9 cellular contexts compared by ENCODE assay signal in the genomic region with DNA sequence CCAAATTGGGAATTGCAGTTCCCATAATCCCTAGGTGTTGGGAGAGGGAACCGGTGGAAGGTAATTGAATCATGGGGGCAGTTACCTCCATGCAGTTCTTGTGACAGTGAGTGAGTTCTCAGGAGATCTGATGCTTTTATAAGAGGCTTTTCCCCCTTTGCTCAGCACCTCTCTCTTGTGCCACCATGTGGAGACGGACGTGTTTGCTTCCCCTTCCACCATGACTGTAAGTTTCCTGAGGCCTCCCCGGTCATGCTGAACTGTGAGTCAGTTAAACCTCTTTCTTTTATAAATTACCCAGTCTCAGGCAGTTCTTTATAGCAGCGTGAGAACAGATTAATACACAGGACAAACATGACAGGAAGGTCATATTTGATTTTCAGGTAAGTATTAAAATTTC. TPM values are rescaled to one million over a fixed set of nuclear protein-coding genes. Genes with fewer than 3 reads are reported as not detected.
DNase-seq lines count a peak whose midpoint lies in the region; ATAC-seq and TF ChIP-seq lines count a peak whose summit lies in the region.
"Had no signal": no experiment of that assay in that cellular context is flagged by ENCODE, and none has a peak within 500 bp of the region (broad histone marks: within the 10 kb centered on the region; RNA-seq: fewer than 3 reads in every experiment).

No MANE protein-coding gene starts in this region.

- H3K4me1 Mint-ChIP-seq in Caco-2 (ENCODE audit: low read depth, unreplicated experiment) = no peaks in the 10 kb centered on the region
- peaks cover 17% of the 10 kb centered on the region for H3K4me1 Mint-ChIP-seq in HFFc6 (ENCODE audit: low read depth)
- no peaks in the 10 kb centered on the region for H3K4me1 Mint-ChIP-seq in activated B cell treated with CpG ODN at 0.5 μM for 24 hours

- DNase-seq in Caco-2 (peak; percentile 58 to 59), HFFc6 (peak; percentile 24), activated B cell treated with CpG ODN at 0.5 μM for 24 hours (no peak), iris pigment epithelial cell (ENCODE audit: low read depth) (peak; percentile 63), NCI-H1417 (lab: John Stamatoyannopoulos, UW) (no peak), NCI-H1105 (lab: John Stamatoyannopoulos, UW) (no peak), tibial artery (no peak), cerebellar nuclear complex (lab: John Stamatoyannopoulos, UW) (no peak)

- peak; percentile 34 for ATAC-seq in activated B cell treated with CpG ODN at 0.5 μM for 24 hours (ENCODE audit: low read depth)

- no peak overlapping the region for H3K27ac ChIP-seq in tibial artery

- H3K4me3 ChIP-seq in Caco-2 (ENCODE audit: low read depth, low read length) (no peak overlapping the region), tibial artery (no peak overlapping the region)
- H3K4me3 ChIP-seq: HAP-1 had no signal

- H3K36me3 ChIP-seq in Caco-2 (ENCODE audit: control insufficient read depth, insufficient read depth, low read length) (no peaks in the 10 kb centered on the region), tibial artery (no peaks in the 10 kb centered on the region)
- H3K36me3 ChIP-seq: HAP-1 had no signal

- H3K9me3 ChIP-seq in Caco-2 (no peaks in the 10 kb centered on the region), tibial artery (no peaks in the 10 kb centered on the region)
- H3K9me3 ChIP-seq: HAP-1 had no signal

- CTCF ChIA-PET in Caco-2 (lab: Charles Lee) = no interaction called here
- CTCF ChIA-PET in activated B cell treated with CpG ODN at 0.5 μM for 24 hours (lab: Charles Lee) = interaction anchor here (1.0 to 3.9 kb wide), 3 partner anchors 123 to 293 kb away, joined by 3 to 17 read pairs (median 5); no protein-coding TSS in a partner anchor

- H3K27me3 Mint-ChIP-seq in Caco-2 (ENCODE audit: insufficient read depth, unreplicated experiment) = no peaks in the 10 kb centered on the region
- peaks cover 10% of the 10 kb centered on the region; the same call in 1 of the 2 replicates for H3K27me3 Mint-ChIP-seq in HFFc6 (ENCODE audit: insufficient read depth)
- H3K27me3 Mint-ChIP-seq in activated B cell treated with CpG ODN at 0.5 μM for 24 hours = no peaks in the 10 kb centered on the region

- H3K27me3 ChIP-seq in Caco-2 (replicated peaks; ENCODE audit: control insufficient read depth, insufficient read depth, low read length) = no peaks in the 10 kb centered on the region
- no peaks in the 10 kb centered on the region for H3K27me3 ChIP-seq in tibial artery

- H3K9me3 Mint-ChIP-seq in Caco-2 (ENCODE audit: unreplicated experiment) = no peaks in the 10 kb centered on the region
- H3K9me3 Mint-ChIP-seq in HFFc6 = no peaks in the 10 kb centered on the region
- H3K9me3 Mint-ChIP-seq in activated B cell treated with CpG ODN at 0.5 μM for 24 hours = no peaks in the 10 kb centered on the region

- intact Hi-C loops in Caco-2 (cut with micrococcal nuclease; ENCODE audit: unreplicated experiment) = loop anchor here (1.0 to 2.0 kb wide), 3 partner anchors 80 to 291 kb away; a partner anchor contains a TSS
- intact Hi-C loops in activated B cell treated with CpG ODN at 0.5 μM for 24 hours (cut with micrococcal nuclease) = loop anchor here (5.0 kb wide), 1 partner anchor 122 kb away; a partner anchor contains a TSS
- intact Hi-C loops in tibial artery (cut with DNase I; ENCODE audit: low total_unique reads) = no loop called here

- H3K4me3 Mint-ChIP-seq in Caco-2 (ENCODE audit: unreplicated experiment) (no peak overlapping the region), HFFc6 (no peak overlapping the region), activated B cell treated with CpG ODN at 0.5 μM for 24 hours (no peak overlapping the region)

- no peaks in the 10 kb centered on the region for H3K4me1 ChIP-seq in Caco-2
- H3K4me1 ChIP-seq in tibial artery = no peaks in the 10 kb centered on the region

- POLR2A ChIA-PET in Caco-2 (lab: Charles Lee) = no interaction called here
- POLR2A ChIA-PET in activated B cell treated with CpG ODN at 0.5 μM for 24 hours (lab: Charles Lee) = no interaction called here

- H3K36me3 Mint-ChIP-seq in Caco-2 (ENCODE audit: insufficient read depth, unreplicated experiment) = no peaks in the 10 kb centered on the region
- H3K36me3 Mint-ChIP-seq in HFFc6 (ENCODE audit: low read depth) = no peaks in the 10 kb centered on the region
- H3K36me3 Mint-ChIP-seq in activated B cell treated with CpG ODN at 0.5 μM for 24 hours (ENCODE audit: low read depth) = no peaks in the 10 kb centered on the region

- H3K27ac Mint-ChIP-seq in Caco-2 (ENCODE audit: unreplicated experiment) = peak overlapping the region; percentile 33
- H3K27ac Mint-ChIP-seq in HFFc6 = no peak overlapping the region
- H3K27ac Mint-ChIP-seq in activated B cell treated with CpG ODN at 0.5 μM for 24 hours = no peak overlapping the region

- TF ChIP-seq CTCF in Caco-2 (IDR thresholded peaks at IDR 0.05; ENCODE audit: insufficient read depth in 1 of 2, low read depth in 1 of 2, low read length in 1 of 2, severe bottlenecking in 1 of 2, unreplicated experiment in 1 of 2) (peak; percentile 46 to 62), HFFc6 (IDR thresholded peaks at IDR 0.05) (peak; percentile 63), activated B cell treated with CpG ODN at 0.5 μM for 24 hours (IDR thresholded peaks at IDR 0.05) (no peak), tibial artery (IDR thresholded peaks at IDR 0.05) (no peak)

- no TSS peak for BruUV-seq in Caco-2 (replicated peaks; lab: Mats Ljungman, UMichigan)

RNA-seq across cellular contexts. Expression of a gene that starts 25.3 kb away (rescaled TPM):
- total RNA-seq in Caco-2 (2022) (4.9 and 5.2 TPM in 2 replicates), activated B cell treated with CpG ODN at 0.5 μM for 24 hours (34.9 and 38.3 TPM in 2 replicates)
- total RNA-seq in HFFc6 (2021; fragmentation: NEBNext Ultra II Directional; extraction: Animal tissue kit (Norgen Biotek cat#: 25700)) = 10 to 100 TPM in 5 of 6 experiments, 1 to 10 TPM in 1; 9.7 to 13.1 (median 11.9) TPM

Comparison
In these comparisons a context has a peak if more than half of its experiments do, and no peak if none do; other contexts are left out.
1. DNase-seq: peak in Caco-2 (2 of 2), HFFc6 (single experiment) and iris pigment epithelial cell (single experiment); none in activated B cell treated with CpG ODN at 0.5 μM for 24 hours (single experiment), NCI-H1417 (0 of 3), NCI-H1105 (single experiment), tibial artery (0 of 2) and cerebellar nuclear complex (0 of 2).
2. CTCF ChIP-seq: peak in Caco-2 (2 of 2) and HFFc6 (single experiment); none in activated B cell treated with CpG ODN at 0.5 μM for 24 hours (single experiment) and tibial artery (0 of 2).